22 cellular contexts compared by ENCODE assay signal in the genomic region with DNA sequence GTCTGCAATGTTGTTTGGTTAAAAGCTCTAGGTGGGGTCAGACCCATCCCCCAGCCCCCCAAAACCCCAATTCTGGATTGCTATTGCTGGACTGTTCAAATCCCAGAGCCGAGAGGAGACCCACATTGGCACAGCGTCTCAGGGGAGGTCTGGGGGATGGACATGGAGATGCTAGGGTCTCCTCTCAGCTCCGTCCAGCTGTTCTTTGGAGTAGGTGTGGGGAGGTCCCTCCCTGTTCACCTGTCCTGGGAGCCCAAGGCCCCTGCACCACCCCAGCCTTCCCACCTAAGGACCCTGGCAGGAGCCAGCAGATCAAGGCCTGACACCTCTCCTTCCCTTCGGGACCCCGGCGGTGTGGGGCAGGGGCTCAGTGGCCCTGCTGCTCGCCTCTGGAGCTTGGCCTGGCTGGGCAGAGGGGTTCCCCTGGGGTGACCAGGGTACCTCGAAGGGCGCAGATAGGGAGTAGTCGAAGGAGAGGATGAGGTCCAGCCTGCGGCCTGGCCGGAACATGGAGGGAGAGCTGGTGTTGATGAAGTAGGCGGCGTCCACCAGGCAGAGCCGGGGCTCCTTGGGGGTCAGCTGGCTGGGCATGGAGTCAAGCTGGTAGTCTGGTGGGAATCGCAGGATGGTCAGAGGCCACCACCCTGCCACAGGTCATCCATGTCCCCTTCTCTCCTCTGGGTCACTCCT. TPM values are rescaled to one million over a fixed set of nuclear protein-coding genes. Genes with fewer than 3 reads are reported as not detected.
"Had no signal": no experiment of that assay in that cellular context is flagged by ENCODE, and none has a peak within 500 bp of the region (broad histone marks: within the 10 kb centered on the region; RNA-seq: fewer than 3 reads in every experiment).

No MANE protein-coding gene starts in this region.

- H3K4me3 Mint-ChIP-seq: activated naive CD8-positive, alpha-beta T cell treated with anti-CD3 and anti-CD28 coated beads, Interleukin-2, amount 50 U/mL, for 24 hours; activated T-helper 1 cell treated with anti-CD3 and anti-CD28 coated beads, Interleukin-12 subunit alpha, Interleukin-12 subunit beta, Interleukin-2, Interleukin-4 antibody, amounts not matched to agents 30 ng/mL and 10 ng/mL and 1 ng/mL, durations not matched to agents 14 hours and 24 hours and 36 hours; nephron; stimulated activated naive CD8-positive, alpha-beta T cell treated with anti-CD3 and anti-CD28 coated beads, Interleukin-15, Interleukin-2, amounts not matched to agents 100 ng/mL and 50 ng/mL, for 24 hours had no signal

- DNase-seq: activated gamma-delta T cell; activated naive CD4-positive, alpha-beta T cell treated with anti-CD3 and anti-CD28 coated beads, Interleukin-2, amount 50 U/mL, for 16 hours; activated naive CD8-positive, alpha-beta T cell treated with anti-CD3 and anti-CD28 coated beads, Interleukin-2, amount 50 U/mL, for 24 hours; erythroblast; foreskin keratinocyte; kidney glomerular epithelial cell; left ventricle myocardium inferior; mammary epithelial cell; stimulated activated CD4-positive, alpha-beta T cell treated with anti-CD3 and anti-CD28 coated beads, Interleukin-4, amount 100 ng/mL, for 24 hours; T-helper 1 cell; trophoblast cell; WERI-Rb-1 had no signal

- H3K9ac ChIP-seq: parathyroid adenoma had no signal

- ATAC-seq: activated naive CD8-positive, alpha-beta T cell treated with anti-CD3 and anti-CD28 coated beads, Interleukin-2, amount 50 U/mL, for 24 hours; foreskin keratinocyte; right cardiac atrium had no signal

- H3K27ac Mint-ChIP-seq: activated naive CD8-positive, alpha-beta T cell treated with anti-CD3 and anti-CD28 coated beads, Interleukin-2, amount 50 U/mL, for 24 hours; activated T-helper 1 cell treated with anti-CD3 and anti-CD28 coated beads, Interleukin-12 subunit alpha, Interleukin-12 subunit beta, Interleukin-2, Interleukin-4 antibody, amounts not matched to agents 30 ng/mL and 10 ng/mL and 1 ng/mL, durations not matched to agents 14 hours and 24 hours and 36 hours; nephron; stimulated activated naive CD8-positive, alpha-beta T cell treated with anti-CD3 and anti-CD28 coated beads, Interleukin-15, Interleukin-2, amounts not matched to agents 100 ng/mL and 50 ng/mL, for 24 hours had no signal

- H3K4me3 ChIP-seq: left ventricle myocardium inferior had no signal

- H3K9me3 ChIP-seq: left ventricle myocardium inferior had no signal

- H3K4me1 ChIP-seq: foreskin keratinocyte, parathyroid adenoma had no signal

- H3K36me3 ChIP-seq: left ventricle myocardium inferior, WERI-Rb-1 had no signal

- H3K4me1 Mint-ChIP-seq: activated naive CD8-positive, alpha-beta T cell treated with anti-CD3 and anti-CD28 coated beads, Interleukin-2, amount 50 U/mL, for 24 hours had no signal

- H3K27me3 ChIP-seq: foreskin keratinocyte had no signal

- H3K27ac ChIP-seq: foreskin keratinocyte, left ventricle myocardium inferior, parathyroid adenoma, WERI-Rb-1 had no signal

- H3K9me3 Mint-ChIP-seq: activated T-helper 1 cell treated with anti-CD3 and anti-CD28 coated beads, Interleukin-12 subunit alpha, Interleukin-12 subunit beta, Interleukin-2, Interleukin-4 antibody, amounts not matched to agents 30 ng/mL and 10 ng/mL and 1 ng/mL, durations not matched to agents 14 hours and 24 hours and 36 hours had no signal

- H2AFZ ChIP-seq: parathyroid adenoma had no signal

RNA-seq across cellular contexts. Expression of a gene that starts 23.9 kb away (rescaled TPM):
- total RNA-seq: activated T-helper 1 cell treated with anti-CD3 and anti-CD28 coated beads, Interleukin-12 subunit alpha, Interleukin-12 subunit beta, Interleukin-2, Interleukin-4 antibody, amounts not matched to agents 30 ng/mL and 10 ng/mL and 1 ng/mL, durations not matched to agents 14 hours and 24 hours and 36 hours; fibroblast of lung; glomerular endothelial cell; left ventricle myocardium inferior; pulmonary artery endothelial cell; right cardiac atrium; temporal lobe had no signal
- polyA plus RNA-seq: fibroblast of lung, right cardiac atrium had no signal

RNA-seq across cellular contexts. Expression of a gene that starts 49.6 kb away (rescaled TPM):
- total RNA-seq: activated T-helper 1 cell treated with anti-CD3 and anti-CD28 coated beads, Interleukin-12 subunit alpha, Interleukin-12 subunit beta, Interleukin-2, Interleukin-4 antibody, amounts not matched to agents 30 ng/mL and 10 ng/mL and 1 ng/mL, durations not matched to agents 14 hours and 24 hours and 36 hours; cerebellum; fibroblast of lung; glomerular endothelial cell; left ventricle myocardium inferior; pulmonary artery endothelial cell; temporal lobe had no signal
- polyA plus RNA-seq: fibroblast of lung had no signal
